1 cellular context compared by ENCODE assay signal in the genomic region with DNA sequence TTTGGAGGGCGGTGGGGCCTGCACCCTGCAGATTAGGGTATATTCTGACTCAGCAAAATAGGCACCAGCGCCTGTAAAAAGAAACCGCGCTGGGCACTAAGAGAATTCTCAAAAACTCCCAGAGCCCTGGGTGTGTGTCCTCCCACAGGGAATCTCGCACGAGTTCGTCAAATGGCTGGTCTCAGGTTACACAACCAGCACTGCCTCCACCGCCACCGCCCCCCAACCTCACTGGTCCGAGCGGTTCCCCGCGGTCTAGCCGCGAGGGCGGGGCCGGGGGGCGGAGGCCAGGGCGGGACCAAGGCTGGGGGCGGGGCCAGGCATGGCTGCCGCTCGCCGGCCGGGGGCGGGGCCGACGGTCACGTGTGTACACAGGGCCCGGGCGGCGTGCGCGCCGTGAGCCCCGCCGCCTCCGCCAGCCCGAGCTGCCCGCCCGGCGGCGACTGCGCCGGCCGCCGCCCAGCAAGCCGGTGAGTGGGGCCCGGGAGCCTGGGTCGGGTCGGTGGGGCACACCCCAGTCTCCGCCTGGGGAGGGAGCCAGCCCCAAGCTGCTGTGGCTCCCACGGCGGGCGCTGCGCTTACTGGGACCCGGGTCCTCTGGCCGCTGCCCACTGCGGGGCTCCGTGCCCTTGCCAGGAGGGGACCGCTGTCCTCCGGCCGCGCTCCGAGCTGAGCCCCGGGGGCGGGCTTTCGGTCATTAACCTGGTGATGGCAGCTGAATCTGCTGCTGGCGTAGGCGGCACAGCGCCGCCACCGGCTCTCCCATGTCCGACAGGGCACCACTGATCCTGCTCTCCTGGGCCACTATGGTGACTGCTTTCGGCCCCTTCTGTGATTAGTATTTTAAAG.
TF ChIP-seq lines count a peak whose summit lies in the region.

A gene with protein sequence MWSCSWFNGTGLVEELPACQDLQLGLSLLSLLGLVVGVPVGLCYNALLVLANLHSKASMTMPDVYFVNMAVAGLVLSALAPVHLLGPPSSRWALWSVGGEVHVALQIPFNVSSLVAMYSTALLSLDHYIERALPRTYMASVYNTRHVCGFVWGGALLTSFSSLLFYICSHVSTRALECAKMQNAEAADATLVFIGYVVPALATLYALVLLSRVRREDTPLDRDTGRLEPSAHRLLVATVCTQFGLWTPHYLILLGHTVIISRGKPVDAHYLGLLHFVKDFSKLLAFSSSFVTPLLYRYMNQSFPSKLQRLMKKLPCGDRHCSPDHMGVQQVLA (plus strand): TSS at position 358 of the 849 bp plus-strand sequence. CDS start 12,970 bp downstream, outside the sequence.

TF ChIP-seq in HepG2, 621 proteins besides CTCF, POLR2A, EP300 and RAD21 (continued from another document and continues in another):
- TF ChIP-seq, protein P1, sequence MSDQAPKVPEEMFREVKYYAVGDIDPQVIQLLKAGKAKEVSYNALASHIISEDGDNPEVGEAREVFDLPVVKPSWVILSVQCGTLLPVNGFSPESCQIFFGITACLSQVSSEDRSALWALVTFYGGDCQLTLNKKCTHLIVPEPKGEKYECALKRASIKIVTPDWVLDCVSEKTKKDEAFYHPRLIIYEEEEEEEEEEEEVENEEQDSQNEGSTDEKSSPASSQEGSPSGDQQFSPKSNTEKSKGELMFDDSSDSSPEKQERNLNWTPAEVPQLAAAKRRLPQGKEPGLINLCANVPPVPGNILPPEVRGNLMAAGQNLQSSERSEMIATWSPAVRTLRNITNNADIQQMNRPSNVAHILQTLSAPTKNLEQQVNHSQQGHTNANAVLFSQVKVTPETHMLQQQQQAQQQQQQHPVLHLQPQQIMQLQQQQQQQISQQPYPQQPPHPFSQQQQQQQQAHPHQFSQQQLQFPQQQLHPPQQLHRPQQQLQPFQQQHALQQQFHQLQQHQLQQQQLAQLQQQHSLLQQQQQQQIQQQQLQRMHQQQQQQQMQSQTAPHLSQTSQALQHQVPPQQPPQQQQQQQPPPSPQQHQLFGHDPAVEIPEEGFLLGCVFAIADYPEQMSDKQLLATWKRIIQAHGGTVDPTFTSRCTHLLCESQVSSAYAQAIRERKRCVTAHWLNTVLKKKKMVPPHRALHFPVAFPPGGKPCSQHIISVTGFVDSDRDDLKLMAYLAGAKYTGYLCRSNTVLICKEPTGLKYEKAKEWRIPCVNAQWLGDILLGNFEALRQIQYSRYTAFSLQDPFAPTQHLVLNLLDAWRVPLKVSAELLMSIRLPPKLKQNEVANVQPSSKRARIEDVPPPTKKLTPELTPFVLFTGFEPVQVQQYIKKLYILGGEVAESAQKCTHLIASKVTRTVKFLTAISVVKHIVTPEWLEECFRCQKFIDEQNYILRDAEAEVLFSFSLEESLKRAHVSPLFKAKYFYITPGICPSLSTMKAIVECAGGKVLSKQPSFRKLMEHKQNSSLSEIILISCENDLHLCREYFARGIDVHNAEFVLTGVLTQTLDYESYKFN (CRISPR knock-in tag; conservative IDR thresholded peaks at IDR 0.05) = 0 out of 2 replicates have a peak, but pooled peaks have one; percentile 45
- TF ChIP-seq SIN3A (IDR thresholded peaks at IDR 0.05; ENCODE audit: borderline replicate concordance, low read depth, low read length) (peak; percentile 71; the same call in 1 of the 2 replicates), ZNF251 (CRISPR knock-in tag; IDR thresholded peaks at IDR 0.05) (no peak), ZNF274 (CRISPR knock-in tag; IDR thresholded peaks at IDR 0.05) (peak; percentile 67; the same call in 1 of the 2 replicates), ZNF703 (CRISPR knock-in tag; IDR thresholded peaks at IDR 0.05; ENCODE audit: borderline replicate concordance) (no peak), KLF6 (CRISPR knock-in tag; IDR thresholded peaks at IDR 0.05) (no peak), ZNF451 (CRISPR knock-in tag; IDR thresholded peaks at IDR 0.05) (no peak), SIX1 (CRISPR knock-in tag; IDR thresholded peaks at IDR 0.05; ENCODE audit: borderline replicate concordance) (peak; percentile 92), ZNF878 (CRISPR knock-in tag; IDR thresholded peaks at IDR 0.05) (peak; percentile 12; the same call in 1 of the 2 replicates), ZNF232 (CRISPR knock-in tag; IDR thresholded peaks at IDR 0.05; ENCODE audit: borderline replicate concordance) (peak; percentile 69; the same call in 1 of the 2 replicates), MTF2 (CRISPR knock-in tag; IDR thresholded peaks at IDR 0.05; ENCODE audit: borderline replicate concordance) (peak; percentile 28; the same call in 1 of the 2 replicates), JUNB (CRISPR knock-in tag; IDR thresholded peaks at IDR 0.05; ENCODE audit: borderline replicate concordance) (no peak), ZNF230 (CRISPR knock-in tag; IDR thresholded peaks at IDR 0.05) (no peak), NFATC3 (CRISPR knock-in tag; IDR thresholded peaks at IDR 0.05) (no peak), ZNF282 (IDR thresholded peaks at IDR 0.05; ENCODE audit: partially characterized antibody) (no peak), REPIN1 (CRISPR knock-in tag; IDR thresholded peaks at IDR 0.05; ENCODE audit: borderline replicate concordance, low read depth) (no peak), SRSF9 (IDR thresholded peaks at IDR 0.05; ENCODE audit: borderline replicate concordance, insufficient read depth, low read depth, low read length, poor library complexity, severe bottlenecking) (no peak), NR2F6 (IDR thresholded peaks at IDR 0.05) (no peak), NR2F6 (CRISPR knock-in tag; IDR thresholded peaks at IDR 0.05) (no peak), ZNF83 (CRISPR knock-in tag; IDR thresholded peaks at IDR 0.05; ENCODE audit: borderline replicate concordance) (no peak), SP4 (CRISPR knock-in tag; IDR thresholded peaks at IDR 0.05) (peak; percentile 79), ZFY (CRISPR knock-in tag; IDR thresholded peaks at IDR 0.05) (peak; percentile 39; the same call in 1 of the 2 replicates), U2AF2 (IDR thresholded peaks at IDR 0.05; ENCODE audit: low read depth, low read length) (no peak), ZNF607 (CRISPR knock-in tag; IDR thresholded peaks at IDR 0.05; ENCODE audit: borderline replicate concordance) (peak; percentile 65; the same call in 1 of the 2 replicates), NFYB (CRISPR knock-in tag; IDR thresholded peaks at IDR 0.05) (no peak), KLF9 (CRISPR knock-in tag; IDR thresholded peaks at IDR 0.05; ENCODE audit: low read depth) (no peak), ZNF510 (CRISPR knock-in tag; IDR thresholded peaks at IDR 0.05; ENCODE audit: low read depth) (0 out of 2 replicates have a peak, but pooled peaks have one; percentile 67), ZNF530 (CRISPR knock-in tag; IDR thresholded peaks at IDR 0.05; ENCODE audit: low read depth) (no peak), KDM2A (CRISPR knock-in tag; IDR thresholded peaks at IDR 0.05; ENCODE audit: borderline replicate concordance, low read depth) (peak; percentile 25; the same call in 1 of the 2 replicates), KDM5B (CRISPR knock-in tag; IDR thresholded peaks at IDR 0.05; ENCODE audit: borderline replicate concordance) (0 out of 2 replicates have a peak, but pooled peaks have one; percentile 46), REL (CRISPR knock-in tag; conservative IDR thresholded peaks at IDR 0.05) (no peak)
- TF ChIP-seq, protein P2, sequence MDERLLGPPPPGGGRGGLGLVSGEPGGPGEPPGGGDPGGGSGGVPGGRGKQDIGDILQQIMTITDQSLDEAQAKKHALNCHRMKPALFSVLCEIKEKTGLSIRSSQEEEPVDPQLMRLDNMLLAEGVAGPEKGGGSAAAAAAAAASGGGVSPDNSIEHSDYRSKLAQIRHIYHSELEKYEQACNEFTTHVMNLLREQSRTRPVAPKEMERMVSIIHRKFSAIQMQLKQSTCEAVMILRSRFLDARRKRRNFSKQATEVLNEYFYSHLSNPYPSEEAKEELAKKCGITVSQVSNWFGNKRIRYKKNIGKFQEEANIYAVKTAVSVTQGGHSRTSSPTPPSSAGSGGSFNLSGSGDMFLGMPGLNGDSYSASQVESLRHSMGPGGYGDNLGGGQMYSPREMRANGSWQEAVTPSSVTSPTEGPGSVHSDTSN (CRISPR knock-in tag; IDR thresholded peaks at IDR 0.05) = no peak
- TF ChIP-seq, protein P3, sequence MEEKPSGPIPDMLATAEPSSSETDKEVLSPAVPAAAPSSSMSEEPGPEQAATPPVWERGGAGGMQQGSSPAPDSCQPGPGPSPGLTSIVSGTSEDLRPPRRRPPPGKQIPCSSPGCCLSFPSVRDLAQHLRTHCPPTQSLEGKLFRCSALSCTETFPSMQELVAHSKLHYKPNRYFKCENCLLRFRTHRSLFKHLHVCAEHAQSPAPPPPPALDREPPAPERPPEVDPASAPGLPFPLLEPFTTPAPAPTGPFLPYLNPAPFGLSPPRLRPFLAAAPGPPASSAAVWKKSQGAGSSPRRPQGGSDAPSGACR (CRISPR knock-in tag; IDR thresholded peaks at IDR 0.05) = 0 out of 2 replicates have a peak, but pooled peaks have one; percentile 24
- TF ChIP-seq, protein P4, sequence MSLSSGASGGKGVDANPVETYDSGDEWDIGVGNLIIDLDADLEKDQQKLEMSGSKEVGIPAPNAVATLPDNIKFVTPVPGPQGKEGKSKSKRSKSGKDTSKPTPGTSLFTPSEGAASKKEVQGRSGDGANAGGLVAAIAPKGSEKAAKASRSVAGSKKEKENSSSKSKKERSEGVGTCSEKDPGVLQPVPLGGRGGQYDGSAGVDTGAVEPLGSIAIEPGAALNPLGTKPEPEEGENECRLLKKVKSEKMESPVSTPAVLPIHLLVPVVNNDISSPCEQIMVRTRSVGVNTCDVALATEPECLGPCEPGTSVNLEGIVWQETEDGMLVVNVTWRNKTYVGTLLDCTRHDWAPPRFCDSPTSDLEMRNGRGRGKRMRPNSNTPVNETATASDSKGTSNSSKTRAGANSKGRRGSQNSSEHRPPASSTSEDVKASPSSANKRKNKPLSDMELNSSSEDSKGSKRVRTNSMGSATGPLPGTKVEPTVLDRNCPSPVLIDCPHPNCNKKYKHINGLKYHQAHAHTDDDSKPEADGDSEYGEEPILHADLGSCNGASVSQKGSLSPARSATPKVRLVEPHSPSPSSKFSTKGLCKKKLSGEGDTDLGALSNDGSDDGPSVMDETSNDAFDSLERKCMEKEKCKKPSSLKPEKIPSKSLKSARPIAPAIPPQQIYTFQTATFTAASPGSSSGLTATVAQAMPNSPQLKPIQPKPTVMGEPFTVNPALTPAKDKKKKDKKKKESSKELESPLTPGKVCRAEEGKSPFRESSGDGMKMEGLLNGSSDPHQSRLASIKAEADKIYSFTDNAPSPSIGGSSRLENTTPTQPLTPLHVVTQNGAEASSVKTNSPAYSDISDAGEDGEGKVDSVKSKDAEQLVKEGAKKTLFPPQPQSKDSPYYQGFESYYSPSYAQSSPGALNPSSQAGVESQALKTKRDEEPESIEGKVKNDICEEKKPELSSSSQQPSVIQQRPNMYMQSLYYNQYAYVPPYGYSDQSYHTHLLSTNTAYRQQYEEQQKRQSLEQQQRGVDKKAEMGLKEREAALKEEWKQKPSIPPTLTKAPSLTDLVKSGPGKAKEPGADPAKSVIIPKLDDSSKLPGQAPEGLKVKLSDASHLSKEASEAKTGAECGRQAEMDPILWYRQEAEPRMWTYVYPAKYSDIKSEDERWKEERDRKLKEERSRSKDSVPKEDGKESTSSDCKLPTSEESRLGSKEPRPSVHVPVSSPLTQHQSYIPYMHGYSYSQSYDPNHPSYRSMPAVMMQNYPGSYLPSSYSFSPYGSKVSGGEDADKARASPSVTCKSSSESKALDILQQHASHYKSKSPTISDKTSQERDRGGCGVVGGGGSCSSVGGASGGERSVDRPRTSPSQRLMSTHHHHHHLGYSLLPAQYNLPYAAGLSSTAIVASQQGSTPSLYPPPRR (CRISPR knock-in tag; IDR thresholded peaks at IDR 0.05; ENCODE audit: borderline replicate concordance) = 0 out of 2 replicates have a peak, but pooled peaks have one; percentile 31
- TF ChIP-seq, protein P5, sequence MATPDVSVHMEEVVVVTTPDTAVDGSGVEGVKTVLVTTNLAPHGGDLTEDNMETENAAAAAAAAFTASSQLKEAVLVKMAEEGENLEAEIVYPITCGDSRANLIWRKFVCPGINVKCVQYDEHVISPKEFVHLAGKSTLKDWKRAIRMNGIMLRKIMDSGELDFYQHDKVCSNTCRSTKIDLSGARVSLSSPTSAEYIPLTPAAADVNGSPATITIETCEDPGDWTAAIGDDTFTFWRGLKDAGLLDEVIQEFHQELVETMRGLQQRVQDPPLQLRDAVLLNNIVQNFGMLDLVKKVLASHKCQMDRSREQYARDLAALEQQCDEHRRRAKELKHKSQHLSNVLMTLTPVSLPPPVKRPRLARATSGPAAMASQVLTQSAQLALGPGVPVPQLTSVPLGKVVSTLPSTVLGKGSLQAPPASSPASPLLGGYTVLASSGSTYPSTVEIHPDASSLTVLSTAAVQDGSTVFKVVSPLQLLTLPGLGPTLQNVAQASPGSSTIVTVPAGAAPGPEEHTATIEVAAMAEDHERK (CRISPR knock-in tag; IDR thresholded peaks at IDR 0.05; ENCODE audit: low read depth) = no peak
- TF ChIP-seq, protein P6, sequence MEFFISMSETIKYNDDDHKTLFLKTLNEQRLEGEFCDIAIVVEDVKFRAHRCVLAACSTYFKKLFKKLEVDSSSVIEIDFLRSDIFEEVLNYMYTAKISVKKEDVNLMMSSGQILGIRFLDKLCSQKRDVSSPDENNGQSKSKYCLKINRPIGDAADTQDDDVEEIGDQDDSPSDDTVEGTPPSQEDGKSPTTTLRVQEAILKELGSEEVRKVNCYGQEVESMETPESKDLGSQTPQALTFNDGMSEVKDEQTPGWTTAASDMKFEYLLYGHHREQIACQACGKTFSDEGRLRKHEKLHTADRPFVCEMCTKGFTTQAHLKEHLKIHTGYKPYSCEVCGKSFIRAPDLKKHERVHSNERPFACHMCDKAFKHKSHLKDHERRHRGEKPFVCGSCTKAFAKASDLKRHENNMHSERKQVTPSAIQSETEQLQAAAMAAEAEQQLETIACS (CRISPR knock-in tag; IDR thresholded peaks at IDR 0.05) = no peak
- TF ChIP-seq, protein P7, sequence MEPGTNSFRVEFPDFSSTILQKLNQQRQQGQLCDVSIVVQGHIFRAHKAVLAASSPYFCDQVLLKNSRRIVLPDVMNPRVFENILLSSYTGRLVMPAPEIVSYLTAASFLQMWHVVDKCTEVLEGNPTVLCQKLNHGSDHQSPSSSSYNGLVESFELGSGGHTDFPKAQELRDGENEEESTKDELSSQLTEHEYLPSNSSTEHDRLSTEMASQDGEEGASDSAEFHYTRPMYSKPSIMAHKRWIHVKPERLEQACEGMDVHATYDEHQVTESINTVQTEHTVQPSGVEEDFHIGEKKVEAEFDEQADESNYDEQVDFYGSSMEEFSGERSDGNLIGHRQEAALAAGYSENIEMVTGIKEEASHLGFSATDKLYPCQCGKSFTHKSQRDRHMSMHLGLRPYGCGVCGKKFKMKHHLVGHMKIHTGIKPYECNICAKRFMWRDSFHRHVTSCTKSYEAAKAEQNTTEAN (CRISPR knock-in tag; conservative IDR thresholded peaks at IDR 0.05) = peak; percentile 47; the same call in 1 of the 2 replicates
- TF ChIP-seq, protein P8, sequence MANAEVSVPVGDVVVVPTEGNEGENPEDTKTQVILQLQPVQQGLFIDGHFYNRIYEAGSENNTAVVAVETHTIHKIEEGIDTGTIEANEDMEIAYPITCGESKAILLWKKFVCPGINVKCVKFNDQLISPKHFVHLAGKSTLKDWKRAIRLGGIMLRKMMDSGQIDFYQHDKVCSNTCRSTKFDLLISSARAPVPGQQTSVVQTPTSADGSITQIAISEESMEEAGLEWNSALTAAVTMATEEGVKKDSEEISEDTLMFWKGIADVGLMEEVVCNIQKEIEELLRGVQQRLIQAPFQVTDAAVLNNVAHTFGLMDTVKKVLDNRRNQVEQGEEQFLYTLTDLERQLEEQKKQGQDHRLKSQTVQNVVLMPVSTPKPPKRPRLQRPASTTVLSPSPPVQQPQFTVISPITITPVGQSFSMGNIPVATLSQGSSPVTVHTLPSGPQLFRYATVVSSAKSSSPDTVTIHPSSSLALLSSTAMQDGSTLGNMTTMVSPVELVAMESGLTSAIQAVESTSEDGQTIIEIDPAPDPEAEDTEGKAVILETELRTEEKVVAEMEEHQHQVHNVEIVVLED (CRISPR knock-in tag; IDR thresholded peaks at IDR 0.05; ENCODE audit: borderline replicate concordance) = 0 out of 2 replicates have a peak, but pooled peaks have one; percentile 25
